In the genomic region with DNA sequence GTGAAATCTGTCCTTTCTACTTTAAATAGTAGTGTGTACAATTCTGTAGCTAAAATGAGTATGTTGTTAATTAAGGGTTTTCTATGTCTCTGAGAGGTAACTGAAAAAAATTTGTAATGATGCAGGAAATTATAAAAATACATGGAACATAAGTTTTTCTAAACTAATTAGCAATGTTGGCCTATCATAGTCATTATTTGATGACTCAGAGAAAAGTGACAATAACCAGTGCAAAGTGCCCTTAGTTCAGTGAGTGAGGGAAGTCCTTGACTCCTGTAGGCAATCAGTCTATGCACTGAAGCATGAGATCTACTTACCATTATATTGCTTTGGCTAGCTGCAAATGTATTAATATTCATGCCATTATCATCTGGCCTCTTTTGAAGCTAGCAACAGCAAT, we compare ENCODE assay signal across 28 cellular contexts. TPM values are rescaled to one million over a fixed set of nuclear protein-coding genes. Genes with fewer than 3 reads are reported as not detected.
"Had no signal": no experiment of that assay in that cellular context is flagged by ENCODE, and none has a peak within 500 bp of the region (broad histone marks: within the 10 kb centered on the region; RNA-seq: fewer than 3 reads in every experiment).

No MANE protein-coding gene starts in this region.

- H3K36me3 Mint-ChIP-seq: naive B cell; stimulated activated memory B cell treated with anti-CD40 and anti-IgM and Interleukin-4, amounts not matched to agents 10 μg/mL and 1 μg/mL and 100 μg/mL, for 72 hours had no signal

- H2AFZ ChIP-seq: hepatocyte, parathyroid adenoma had no signal

- H3K4me3 ChIP-seq: dorsolateral prefrontal cortex, hepatocyte, prostate gland, spleen, tibial artery, upper lobe of left lung, vagina had no signal

- H3K27me3 Mint-ChIP-seq: naive B cell; stimulated activated memory B cell treated with anti-CD40 and anti-IgM and Interleukin-4, amounts not matched to agents 10 μg/mL and 1 μg/mL and 100 μg/mL, for 72 hours; stimulated activated naive CD8-positive, alpha-beta T cell treated with anti-CD3 and anti-CD28 coated beads, Interleukin-15, Interleukin-2, amounts not matched to agents 100 ng/mL and 50 ng/mL, for 24 hours had no signal

- H3K4me1 Mint-ChIP-seq: naive B cell; nephron; stimulated activated memory B cell treated with anti-CD40 and anti-IgM and Interleukin-4, amounts not matched to agents 10 μg/mL and 1 μg/mL and 100 μg/mL, for 72 hours had no signal

- H3K27ac ChIP-seq: dorsolateral prefrontal cortex, hepatocyte, parathyroid adenoma, prostate gland, spleen, tibial artery, upper lobe of left lung, vagina had no signal

- H3K79me2 ChIP-seq: hepatocyte, parathyroid adenoma had no signal

- DNase-seq: dorsolateral prefrontal cortex; effector CD8-positive, alpha-beta T cell; foreskin melanocyte; head of caudate nucleus; kidney; left colon; mesendoderm; naive B cell; spleen; stimulated activated CD4-positive, alpha-beta T cell treated with anti-CD3 and anti-CD28 coated beads, Interleukin-15, amount 100 ng/mL, for 24 hours; stimulated activated CD4-positive, alpha-beta T cell treated with anti-CD3 and anti-CD28 coated beads, Interleukin-1b, Interleukin-23, amount 100 ng/mL, for 48 hours; stimulated activated CD4-positive, alpha-beta T cell treated with anti-CD3 and anti-CD28 coated beads, Interleukin-4, amount 100 ng/mL, for 24 hours; tibial artery; upper lobe of left lung had no signal

- H3K27me3 ChIP-seq: hepatocyte, spleen, tibial artery, upper lobe of left lung, vagina had no signal

- H3K9me3 ChIP-seq: prostate gland, spleen, tibial artery, upper lobe of left lung, vagina had no signal

- H3K4me3 Mint-ChIP-seq: naive B cell; nephron; stimulated activated memory B cell treated with anti-CD40 and anti-IgM and Interleukin-4, amounts not matched to agents 10 μg/mL and 1 μg/mL and 100 μg/mL, for 72 hours; stimulated activated naive CD8-positive, alpha-beta T cell treated with anti-CD3 and anti-CD28 coated beads, Interleukin-15, Interleukin-2, amounts not matched to agents 100 ng/mL and 50 ng/mL, for 24 hours had no signal

- H3K27ac Mint-ChIP-seq: naive B cell; nephron; stimulated activated memory B cell treated with anti-CD40 and anti-IgM and Interleukin-4, amounts not matched to agents 10 μg/mL and 1 μg/mL and 100 μg/mL, for 72 hours; stimulated activated naive CD8-positive, alpha-beta T cell treated with anti-CD3 and anti-CD28 coated beads, Interleukin-15, Interleukin-2, amounts not matched to agents 100 ng/mL and 50 ng/mL, for 24 hours had no signal

- H3K9ac ChIP-seq: parathyroid adenoma had no signal

- ATAC-seq: left colon; sciatic nerve; stimulated activated memory B cell treated with anti-CD40 and anti-IgM and Interleukin-4, amounts not matched to agents 10 μg/mL and 1 μg/mL and 100 μg/mL, for 72 hours had no signal

- H3K9me3 Mint-ChIP-seq: nephron; stimulated activated naive CD8-positive, alpha-beta T cell treated with anti-CD3 and anti-CD28 coated beads, Interleukin-15, Interleukin-2, amounts not matched to agents 100 ng/mL and 50 ng/mL, for 24 hours had no signal

- H3K4me1 ChIP-seq: parathyroid adenoma, prostate gland, spleen, tibial artery, upper lobe of left lung, vagina had no signal

- H3K36me3 ChIP-seq: prostate gland, spleen, tibial artery, upper lobe of left lung, vagina had no signal

- H3K4me2 ChIP-seq: hepatocyte had no signal

RNA-seq across cellular contexts. Expression of a gene that starts 40.6 kb away (rescaled TPM):
- total RNA-seq: dorsolateral prefrontal cortex, hepatocyte, kidney, left colon, liver, lung microvascular endothelial cell, omental fat pad, renal cortical epithelial cell, sciatic nerve, skeletal muscle tissue, spleen, temporal lobe, upper lobe of left lung, vagina had no signal
